In the genomic region with DNA sequence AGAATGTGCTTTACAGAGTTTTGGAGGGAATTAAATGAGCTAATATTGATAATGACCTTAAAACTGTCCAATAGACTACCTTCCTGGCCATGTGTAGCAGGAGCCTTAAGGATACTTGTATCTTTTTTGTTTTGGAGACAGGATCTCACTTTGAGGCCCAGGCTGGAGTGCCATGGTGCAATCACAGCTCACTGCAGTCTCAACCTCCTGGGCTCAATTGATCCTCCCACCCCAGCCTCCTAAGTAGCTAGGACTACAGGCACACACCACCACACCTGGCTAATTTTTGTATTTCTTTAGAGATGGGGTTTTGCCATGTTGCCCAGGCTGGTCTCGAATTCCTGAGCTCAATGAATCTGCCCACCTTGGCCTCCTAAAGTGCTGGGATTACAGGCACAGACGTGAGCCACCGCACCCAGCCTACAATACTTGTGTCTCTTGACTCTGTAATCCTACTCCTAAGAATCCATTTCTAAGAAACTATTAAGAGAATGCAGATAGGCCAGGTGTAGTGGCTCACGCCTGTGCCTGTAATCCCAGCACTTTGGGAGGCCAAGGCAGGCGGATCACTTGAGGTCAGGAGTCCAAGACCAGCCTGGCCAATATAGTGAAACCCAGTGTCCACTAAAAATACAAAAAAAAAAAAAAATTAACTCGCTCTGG, we compare ENCODE assay signal across 7 cellular contexts. TPM values are rescaled to one million over a fixed set of nuclear protein-coding genes. Genes with fewer than 3 reads are reported as not detected.
DNase-seq lines count a peak whose midpoint lies in the region; ATAC-seq, FAIRE-seq and TF ChIP-seq lines count a peak whose summit lies in the region.
"Not testable (repeated sequence)": the region's sequence is repeated elsewhere in the genome, so short reads cannot be mapped to it uniquely, and the experiment has no call there.
"Had no signal": no experiment of that assay in that cellular context is flagged by ENCODE, and none has a peak within 500 bp of the region (broad histone marks: within the 10 kb centered on the region; RNA-seq: fewer than 3 reads in every experiment).

No MANE protein-coding gene starts in this region.

- not testable (repeated sequence) for TF ChIP-seq CTCF in HEK293 (tag by site-specific recombination; IDR thresholded peaks at IDR 0.05); RWPE2 (IDR thresholded peaks at IDR 0.05; ENCODE audit: poor library complexity, severe bottlenecking); endothelial cell of umbilical vein (IDR thresholded peaks at IDR 0.05; ENCODE audit: extremely low read depth in 1 of 2, insufficient read depth in 1 of 2, low read depth in 1 of 2, low read length in 2 of 2); kidney (IDR thresholded peaks at IDR 0.05; ENCODE audit: borderline replicate concordance, extremely low read depth, insufficient read depth)

- not testable (repeated sequence) for H4K8ac ChIP-seq in trophoblast cell (ENCODE audit: low read depth, low read length)

- H2BK12ac ChIP-seq in trophoblast cell (ENCODE audit: low read length), result not testable (repeated sequence)

- H3K79me2 ChIP-seq in endothelial cell of umbilical vein (ENCODE audit: control insufficient read depth, insufficient read depth, low read length); trophoblast cell (ENCODE audit: control insufficient read depth, insufficient read depth, low read length, poor library complexity): not testable (repeated sequence)

- WGBS in trophoblast cell (ENCODE audit: extremely low coverage, insufficient coverage, insufficient read length), result no CpG with 5 or more reads among the region's 6 CpGs

- not testable (repeated sequence) for H3K4me2 ChIP-seq in endothelial cell of umbilical vein (ENCODE audit: insufficient read depth, low read length); trophoblast cell (ENCODE audit: low read length)

- not testable (repeated sequence) for H3K9me3 ChIP-seq in HEK293 (ENCODE audit: control insufficient read depth, insufficient read depth, low read depth, low read length); RWPE2 (ENCODE audit: severe bottlenecking); endothelial cell of umbilical vein (replicated peaks; ENCODE audit: control insufficient read depth, insufficient read depth, low read length); kidney (ENCODE audit: control insufficient read depth in 1 of 2, low read length in 2 of 2); trophoblast cell (ENCODE audit: insufficient read depth, low read depth, low read length)

- intact Hi-C loops in endothelial cell of umbilical vein (cut with micrococcal nuclease); kidney (cut with DNase I): not testable (repeated sequence)
- intact Hi-C loops in Right ventricle myocardium inferior (cut with DNase I), result loop anchor here (10.0 kb wide), 1 partner anchor 335 kb away; no protein-coding TSS in a partner anchor

- not testable (repeated sequence) for H2BK120ac ChIP-seq in trophoblast cell (ENCODE audit: insufficient read depth, low read length, poor library complexity)

- H3K14ac ChIP-seq in trophoblast cell (ENCODE audit: low read length), result not testable (repeated sequence)

- dilution Hi-C loops in endothelial cell of umbilical vein (cut with MboI; ENCODE audit: extremely low pct_ligation_motif_present, low sequenced_read_pairs), result not testable (repeated sequence)

- not testable (repeated sequence) for H4K12ac ChIP-seq in trophoblast cell (ENCODE audit: low read depth, low read length)

- H3K9me1 ChIP-seq in endothelial cell of umbilical vein (replicated peaks; ENCODE audit: control insufficient read depth, extremely low read depth, insufficient read depth, low read length), result not testable (repeated sequence)

- H4K91ac ChIP-seq in trophoblast cell (ENCODE audit: low read depth, low read length), result not testable (repeated sequence)

- peak; percentile 26 for FAIRE-seq in endothelial cell of umbilical vein (lab: Jason Lieb, UNC)
- not testable (repeated sequence) for FAIRE-seq in kidney (lab: Jason Lieb, UNC)

- not testable (repeated sequence) for H3K9ac ChIP-seq in endothelial cell of umbilical vein (replicated peaks; ENCODE audit: extremely low read depth, insufficient read depth, low read length); trophoblast cell (ENCODE audit: low read length)
- H3K9ac ChIP-seq in kidney (ENCODE audit: low read length in 2 of 2), result peak overlapping the region in 1 of 2 donors; percentile 34

- H2AK5ac ChIP-seq in trophoblast cell (ENCODE audit: low read length), result not testable (repeated sequence)

- not testable (repeated sequence) for TF ChIP-seq POLR2A in endothelial cell of umbilical vein (IDR thresholded peaks at IDR 0.05; ENCODE audit: low read depth, low read length)

- not testable (repeated sequence) for H3K4ac ChIP-seq in trophoblast cell (ENCODE audit: low read depth, low read length)

- not testable (repeated sequence) for H4K20me1 ChIP-seq in endothelial cell of umbilical vein (replicated peaks; ENCODE audit: control insufficient read depth, extremely low read depth, insufficient read depth, low read length)

- H3K27ac ChIP-seq in HEK293 (ENCODE audit: extremely low read depth, low read depth, low read length); endothelial cell of umbilical vein (ENCODE audit: insufficient read depth, low read depth, low read length); kidney (ENCODE audit: low read depth in 2 of 2, low read length in 2 of 2); trophoblast cell (ENCODE audit: low read depth, low read length): not testable (repeated sequence)
- H3K27ac ChIP-seq in RWPE2 (ENCODE audit: poor library complexity, severe bottlenecking), result peak overlapping the region; percentile 30

- H3K79me1 ChIP-seq in trophoblast cell (ENCODE audit: low read length), result not testable (repeated sequence)

- not testable (repeated sequence) for H2AFZ ChIP-seq in endothelial cell of umbilical vein (ENCODE audit: low read depth, low read length); trophoblast cell (ENCODE audit: insufficient read depth, low read length, poor library complexity)

- ATAC-seq in RWPE2 (ENCODE audit: low read depth); Right ventricle myocardium inferior: not testable (repeated sequence)

- H3K4me1 ChIP-seq in HEK293 (ENCODE audit: control insufficient read depth, insufficient read depth, low read length); RWPE2 (ENCODE audit: insufficient read depth, poor library complexity, severe bottlenecking); trophoblast cell (ENCODE audit: control insufficient read depth in 1 of 2, insufficient read depth in 2 of 2, low read length in 2 of 2): not testable (repeated sequence)
- H3K4me1 ChIP-seq in endothelial cell of umbilical vein (ENCODE audit: control insufficient read depth, extremely low read depth, insufficient read depth, low read length) (peaks cover 11% of the 10 kb centered on the region), kidney (ENCODE audit: control insufficient read depth in 1 of 2, insufficient read depth in 1 of 2, low read depth in 1 of 2, low read length in 2 of 2) (peaks cover 12 to 16% of the 10 kb centered on the region in 2 donors)

- H3K4me3 ChIP-seq in HEK293 (ENCODE audit: low read depth, low read length); RWPE2 (ENCODE audit: severe bottlenecking); endothelial cell of umbilical vein (replicated peaks in 1 of 3; ENCODE audit: insufficient read depth in 1 of 3, low read depth in 1 of 3, low read length in 3 of 3); kidney (ENCODE audit: low read length in 2 of 2); trophoblast cell (ENCODE audit: low read depth, low read length): not testable (repeated sequence)

- DNase-seq in RWPE2 (ENCODE audit: low spot score); endothelial cell of umbilical vein (ENCODE audit: low read depth, low spot score): not testable (repeated sequence)
- DNase-seq in Right ventricle myocardium inferior (ENCODE audit: missing footprints) (peak; percentile 48), kidney (peak; percentile 11), trophoblast cell (peak; percentile 82 to 84)

- not testable (repeated sequence) for H3K18ac ChIP-seq in trophoblast cell (ENCODE audit: low read length)

- CTCF ChIA-PET in HEK293 (lab: Yijun Ruan, JAX), result interaction anchor here (0.6 to 11.0 kb wide), 10 partner anchors 10 to 887 kb away, joined by 3 to 170 read pairs (median 4); partner anchors contain the start of gene SMIM5
- CTCF ChIA-PET in endothelial cell of umbilical vein (lab: Charles Lee), result interaction anchor here (0.8 to 1.4 kb wide), 5 partner anchors 10 to 127 kb away, joined by 3 to 12 read pairs (median 4); partner anchors contain the start of gene SMIM5

- POLR2A ChIA-PET in HEK293 (lab: Yijun Ruan, JAX) (interaction anchor here (12.0 kb wide), 1 partner anchor 16 kb away, joined by 234 read pairs; a partner anchor contains a TSS), endothelial cell of umbilical vein (lab: Charles Lee) (interaction anchor here (0.7 kb wide), 1 partner anchor 169 kb away, joined by 4 read pairs; no protein-coding TSS in a partner anchor)

- H3K23ac ChIP-seq in trophoblast cell (ENCODE audit: low read length), result not testable (repeated sequence)

- not testable (repeated sequence) for H3K27me3 ChIP-seq in RWPE2 (ENCODE audit: insufficient read depth, poor library complexity, severe bottlenecking); endothelial cell of umbilical vein (ENCODE audit: control insufficient read depth in 2 of 2, insufficient read depth in 2 of 2, low read length in 2 of 2); trophoblast cell (ENCODE audit: insufficient read depth, low read length)

- not testable (repeated sequence) for BruUV-seq in endothelial cell of umbilical vein (replicated peaks; lab: Mats Ljungman, UMichigan)

- not testable (repeated sequence) for H2BK5ac ChIP-seq in trophoblast cell (ENCODE audit: low read depth, low read length, poor library complexity)

- H3K36me3 ChIP-seq in HEK293 (ENCODE audit: control insufficient read depth in 2 of 2, insufficient read depth in 1 of 2, low read length in 2 of 2), result peaks cover 9 to 25% of the 10 kb centered on the region in 2 experiments; a peak in 2 of 3 replicates
- peaks cover 41% of the 10 kb centered on the region for H3K36me3 ChIP-seq in RWPE2 (ENCODE audit: low read depth)
- not testable (repeated sequence) for H3K36me3 ChIP-seq in endothelial cell of umbilical vein (ENCODE audit: control insufficient read depth in 2 of 2, extremely low read depth in 1 of 2, insufficient read depth in 2 of 2, low read length in 2 of 2); kidney (ENCODE audit: control insufficient read depth in 1 of 2, insufficient read depth in 2 of 2, low read length in 2 of 2)
- H3K36me3 ChIP-seq in trophoblast cell (ENCODE audit: control insufficient read depth in 1 of 2, insufficient read depth in 2 of 2, low read length in 2 of 2), result peaks cover 20 to 21% of the 10 kb centered on the region in 2 experiments

RNA-seq across cellular contexts. Expression of gene GALK1, which starts 4.9 kb away (rescaled TPM):
- total RNA-seq in endothelial cell of umbilical vein (45.8 and 47.0 TPM in 2 replicates), Right ventricle myocardium inferior (23.8 TPM), kidney (34.5 TPM)
- polyA plus RNA-seq in endothelial cell of umbilical vein (63.7 and 90.1 TPM in 2 replicates), kidney (ENCODE audit: insufficient read depth, low read depth, low replicate concordance) (105 TPM)
- polyA plus RNA-seq in endothelial cell of umbilical vein (2011; cell fraction: cytosol; rRNA removed), result 28.3 and 34.9 TPM in 2 replicates
- polyA plus RNA-seq in endothelial cell of umbilical vein (2011; cell fraction: nucleus; rRNA removed), result 29.7 and 38.8 TPM in 2 replicates
- 30.9 and 56.4 TPM in 2 replicates for polyA plus RNA-seq in endothelial cell of umbilical vein (2012)
- polyA minus RNA-seq in endothelial cell of umbilical vein, result 14.1 and 22.7 TPM in 2 replicates
- polyA minus RNA-seq in endothelial cell of umbilical vein (2011; cell fraction: cytosol; rRNA and poly(A)+ RNA removed), result 30.7 TPM
- polyA minus RNA-seq in endothelial cell of umbilical vein (2011; cell fraction: nucleus; rRNA and poly(A)+ RNA removed), result 6.7 and 12.7 TPM in 2 replicates
- 14.2 TPM in 2 replicates for polyA plus RNA-seq in trophoblast cell (2013)

RNA-seq across cellular contexts. Expression of gene UNK, which starts 24.5 kb away (rescaled TPM):
- total RNA-seq in endothelial cell of umbilical vein (23.2 and 25.9 TPM in 2 replicates), Right ventricle myocardium inferior (16.0 TPM), kidney (35.5 TPM)
- polyA plus RNA-seq in endothelial cell of umbilical vein (16.0 and 18.0 TPM in 2 replicates), kidney (ENCODE audit: insufficient read depth, low read depth, low replicate concordance) (12.0 TPM)
- polyA plus RNA-seq in endothelial cell of umbilical vein (2011; cell fraction: cytosol; rRNA removed), result 11.7 and 12.6 TPM in 2 replicates
- polyA plus RNA-seq in endothelial cell of umbilical vein (2011; cell fraction: nucleus; rRNA removed), result 36.1 and 39.0 TPM in 2 replicates
- polyA plus RNA-seq in endothelial cell of umbilical vein (2012), result 12.7 and 14.2 TPM in 2 replicates
- polyA minus RNA-seq in endothelial cell of umbilical vein, result 29.5 and 43.8 TPM in 2 replicates
- 8.2 TPM for polyA minus RNA-seq in endothelial cell of umbilical vein (2011; cell fraction: cytosol; rRNA and poly(A)+ RNA removed)
- 62.6 and 83.0 TPM in 2 replicates for polyA minus RNA-seq in endothelial cell of umbilical vein (2011; cell fraction: nucleus; rRNA and poly(A)+ RNA removed)
- polyA plus RNA-seq in trophoblast cell (2013), result 20.5 and 22.3 TPM in 2 replicates

RNA-seq across cellular contexts. Expression of gene ITGB4, which starts 38.9 kb away (rescaled TPM):
- total RNA-seq in endothelial cell of umbilical vein (4.1 and 4.2 TPM in 2 replicates), Right ventricle myocardium inferior (7.5 TPM), kidney (149 TPM)
- polyA plus RNA-seq in endothelial cell of umbilical vein (6.5 and 6.7 TPM in 2 replicates), kidney (ENCODE audit: insufficient read depth, low read depth, low replicate concordance) (15.7 TPM)
- polyA plus RNA-seq in endothelial cell of umbilical vein (2011; cell fraction: cytosol; rRNA removed), result 1.7 and 3.7 TPM in 2 replicates
- polyA plus RNA-seq in endothelial cell of umbilical vein (2011; cell fraction: nucleus; rRNA removed), result 4.0 TPM in 2 replicates
- polyA plus RNA-seq in endothelial cell of umbilical vein (2012), result 1.6 and 9.5 TPM in 2 replicates
- 2.7 and 6.3 TPM in 2 replicates for polyA minus RNA-seq in endothelial cell of umbilical vein
- 22.3 TPM for polyA minus RNA-seq in endothelial cell of umbilical vein (2011; cell fraction: cytosol; rRNA and poly(A)+ RNA removed)
- polyA minus RNA-seq in endothelial cell of umbilical vein (2011; cell fraction: nucleus; rRNA and poly(A)+ RNA removed), result 3.8 and 4.4 TPM in 2 replicates
- 81.0 and 90.8 TPM in 2 replicates for polyA plus RNA-seq in trophoblast cell (2013)
- total RNA-seq: CD4-positive, CD25-positive, alpha-beta regulatory T cell had no signal

Comparison
In these comparisons a context has a peak if more than half of its experiments do, and no peak if none do; other contexts are left out.
1. RNA of gene ITGB4, which starts 38.9 kb away (total RNA-seq): 149 TPM in kidney (single experiment); 7.5 TPM in Right ventricle myocardium inferior (single experiment) and 4.1 to 4.2 TPM in endothelial cell of umbilical vein; every median in the first group is over 10 times any median in the second.